8 cellular contexts compared by ENCODE assay signal in the genomic region with DNA sequence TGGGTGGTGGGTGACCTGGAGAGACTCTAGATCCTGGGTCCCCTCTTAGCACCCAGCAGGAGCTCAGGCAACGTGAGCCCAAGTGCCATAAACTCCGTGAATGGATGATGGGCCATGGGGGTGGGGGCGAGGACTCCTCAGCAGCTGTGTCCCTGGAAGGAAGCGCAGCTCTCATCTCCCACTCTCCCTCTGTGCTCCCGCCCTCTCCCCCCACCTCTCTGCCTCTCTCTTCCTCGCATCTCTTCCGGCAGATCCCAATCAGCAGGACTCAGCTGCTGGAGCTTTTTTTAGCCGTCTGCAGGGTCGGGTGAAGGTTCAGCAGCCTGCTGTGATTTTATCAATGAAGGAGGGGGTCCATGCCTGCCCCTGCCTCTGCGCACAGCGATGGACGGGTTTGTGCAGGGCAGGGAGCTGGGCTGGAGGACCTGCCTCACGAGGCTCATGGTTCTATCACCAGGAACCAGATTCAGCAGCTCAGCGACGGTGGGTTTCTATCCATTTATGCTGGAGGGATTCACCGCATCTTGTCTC. TPM values are rescaled to one million over a fixed set of nuclear protein-coding genes. Genes with fewer than 3 reads are reported as not detected.
DNase-seq lines count a peak whose midpoint lies in the region; ATAC-seq and TF ChIP-seq lines count a peak whose summit lies in the region.

No MANE protein-coding gene starts in this region.

- H3K18ac ChIP-seq in trophoblast cell (ENCODE audit: low read length), result peak overlapping the region; percentile 75

- WGBS in esophagus muscularis mucosa, result 49% methylated on average over 12 of the region's 16 CpGs
- WGBS in trophoblast cell (ENCODE audit: extremely low coverage, insufficient coverage, insufficient read length), result no CpG with 5 or more reads among the region's 16 CpGs

- H3K4me1 ChIP-seq in esophagus muscularis mucosa (peaks cover 77 to 86% (median 83%) of the 10 kb centered on the region in 4 donors), trophoblast cell (ENCODE audit: control insufficient read depth in 1 of 2, insufficient read depth in 2 of 2, low read length in 2 of 2) (peaks cover 48 to 55% of the 10 kb centered on the region in 2 experiments)

- H2BK12ac ChIP-seq in trophoblast cell (ENCODE audit: low read length), result peak overlapping the region; percentile 86

- H3K27ac ChIP-seq in esophagus muscularis mucosa (replicated peaks in 1 of 4) (peak overlapping the region; percentile 49 to 79 (median 63)), trophoblast cell (ENCODE audit: low read depth, low read length) (peak overlapping the region; percentile 40)

- TF ChIP-seq CTCF in esophagus muscularis mucosa (IDR thresholded peaks at IDR 0.05), result no peak

- peak overlapping the region; percentile 74 for H3K14ac ChIP-seq in trophoblast cell (ENCODE audit: low read length)

- DNase-seq in DMS153 treated with DMSO at 0.1 percent for 48 hours (lab: John Stamatoyannopoulos, UW; ENCODE audit: unreplicated experiment), result peak; percentile 23
- peak; percentile 87 for DNase-seq in SK-N-DZ (ENCODE audit: low spot score)
- DNase-seq in esophagus muscularis mucosa (ENCODE audit: extremely low spot score), result peak; percentile 87
- DNase-seq in trophoblast cell, result no peak
- DNase-seq in foreskin melanocyte, result no peak
- DNase-seq in SKM-1 (lab: John Stamatoyannopoulos, UW; ENCODE audit: unreplicated experiment), result no peak
- no peak for DNase-seq in Kasumi-1 (lab: John Stamatoyannopoulos, UW)

- no peak for TF ChIP-seq POLR2A in esophagus muscularis mucosa (IDR thresholded peaks at IDR 0.05; ENCODE audit: low read depth)

- no peak overlapping the region for H4K12ac ChIP-seq in trophoblast cell (ENCODE audit: low read depth, low read length)

- H3K4me3 ChIP-seq in esophagus muscularis mucosa (peak overlapping the region in 1 of 4 donors; percentile 10), trophoblast cell (ENCODE audit: low read depth, low read length) (no peak overlapping the region)

- H4K91ac ChIP-seq in trophoblast cell (ENCODE audit: low read depth, low read length), result peak overlapping the region; percentile 91

- peaks cover 44% of the 10 kb centered on the region for H3K79me1 ChIP-seq in trophoblast cell (ENCODE audit: low read length)

- peaks cover 2% of the 10 kb centered on the region for H3K79me2 ChIP-seq in trophoblast cell (ENCODE audit: control insufficient read depth, insufficient read depth, low read length, poor library complexity)

- peak overlapping the region; percentile 36 for H3K4ac ChIP-seq in trophoblast cell (ENCODE audit: low read depth, low read length)

- H3K9me3 ChIP-seq in esophagus muscularis mucosa (no peaks in the 10 kb centered on the region), trophoblast cell (ENCODE audit: insufficient read depth, low read depth, low read length) (peaks cover 4% of the 10 kb centered on the region)

- H3K27me3 ChIP-seq in esophagus muscularis mucosa (no peaks in the 10 kb centered on the region), trophoblast cell (ENCODE audit: insufficient read depth, low read length) (no peaks in the 10 kb centered on the region)

- H2BK120ac ChIP-seq in trophoblast cell (ENCODE audit: insufficient read depth, low read length, poor library complexity), result peak overlapping the region; percentile 78

- intact Hi-C loops in esophagus muscularis mucosa (cut with DNase I), result no loop called here

- H4K8ac ChIP-seq in trophoblast cell (ENCODE audit: low read depth, low read length), result peak overlapping the region; percentile 61

- no peak overlapping the region for H3K9ac ChIP-seq in trophoblast cell (ENCODE audit: low read length)

- ATAC-seq in GM21381 (IDR thresholded peaks at IDR 0.05; ENCODE audit: unreplicated experiment), result no peak

- TF ChIP-seq EP300 in esophagus muscularis mucosa (IDR thresholded peaks at IDR 0.05), result no peak

- H2BK5ac ChIP-seq in trophoblast cell (ENCODE audit: low read depth, low read length, poor library complexity), result peak overlapping the region; percentile 49

- peak overlapping the region; percentile 89 for H2AK5ac ChIP-seq in trophoblast cell (ENCODE audit: low read length)

- H3K23ac ChIP-seq in trophoblast cell (ENCODE audit: low read length), result no peak overlapping the region

- peak overlapping the region; percentile 55 for H2AFZ ChIP-seq in trophoblast cell (ENCODE audit: insufficient read depth, low read length, poor library complexity)

- H3K36me3 ChIP-seq in esophagus muscularis mucosa, result no peaks in the 10 kb centered on the region
- H3K36me3 ChIP-seq in trophoblast cell (ENCODE audit: control insufficient read depth in 1 of 2, insufficient read depth in 2 of 2, low read length in 2 of 2), result peaks cover 0 to 3% of the 10 kb centered on the region in 2 experiments

- H3K4me2 ChIP-seq in trophoblast cell (ENCODE audit: low read length), result no peak overlapping the region

RNA-seq across cellular contexts. Expression of gene CCR7, which starts 8.3 kb away (rescaled TPM):
- 0.07 TPM in 1 of 2 replicates, not detected in the other for polyA plus RNA-seq in SK-N-DZ (2014; cell fraction: cytosol; rRNA removed)
- not detected in 2 replicates for polyA plus RNA-seq in SK-N-DZ (2014; cell fraction: nucleus; rRNA removed)
- total RNA-seq in esophagus muscularis mucosa, result under 1 TPM in 1 of 4 donors, not detected in 3; 0.33 TPM
- 217 and 236 TPM in 2 replicates for polyA plus RNA-seq in trophoblast cell (2013)

RNA-seq across cellular contexts. Expression of gene TNS4, which starts 55.5 kb away (rescaled TPM):
- 0.09 TPM in 1 of 2 replicates, not detected in the other for polyA plus RNA-seq in SK-N-DZ (2014; cell fraction: cytosol; rRNA removed)
- polyA plus RNA-seq in SK-N-DZ (2014; cell fraction: nucleus; rRNA removed), result not detected in 2 replicates
- not detected for total RNA-seq in esophagus muscularis mucosa
- polyA plus RNA-seq in trophoblast cell (2013), result 0.79 and 1.1 TPM in 2 replicates

Comparison
In these comparisons a context has a peak if more than half of its experiments do, and no peak if none do; other contexts are left out.
1. DNase-seq: peak in DMS153 treated with DMSO at 0.1 percent for 48 hours (single experiment), SK-N-DZ (single experiment) and esophagus muscularis mucosa (single experiment); none in trophoblast cell (0 of 2), foreskin melanocyte (single experiment), SKM-1 (single experiment) and Kasumi-1 (0 of 2).